ENCODE assay signal across 9 cellular contexts in the genomic region with DNA sequence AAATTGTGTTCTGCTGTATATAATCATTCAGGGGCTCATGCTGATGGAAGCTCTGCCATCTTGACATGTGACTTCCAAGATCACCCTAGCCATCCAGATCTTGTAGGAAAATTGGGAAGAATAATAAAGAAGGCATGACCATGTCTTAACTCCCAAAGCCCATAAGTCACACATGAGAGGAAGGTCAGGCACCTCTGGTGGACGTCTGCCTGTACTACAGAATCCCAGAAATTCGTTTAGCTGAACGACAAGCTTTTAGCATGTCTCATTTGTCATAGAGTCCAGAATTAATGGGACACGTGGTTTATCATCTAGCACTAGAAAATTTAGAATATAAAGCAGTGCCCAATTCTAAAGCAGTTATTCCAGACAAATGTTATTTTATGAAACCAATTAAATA.
A peak's percentile ranks its signal among the peaks of the same experiment; 100 is the strongest.
DNase-seq lines count a peak whose midpoint lies in the region; ATAC-seq, FAIRE-seq and TF ChIP-seq lines count a peak whose summit lies in the region.
"Had no signal": no experiment of that assay in that cellular context is flagged by ENCODE, and none has a peak within 500 bp of the region (broad histone marks: within the 10 kb centered on the region; RNA-seq: fewer than 3 reads in every experiment).

No MANE protein-coding gene starts in this region.

- no peaks in the 10 kb centered on the region for H3K36me3 Mint-ChIP-seq in astrocyte (ENCODE audit: low read depth, unreplicated experiment)

- H2AFZ ChIP-seq in astrocyte (ENCODE audit: low read depth, low read length): no peak overlapping the region
- H2AFZ ChIP-seq in trophoblast cell (ENCODE audit: insufficient read depth, low read length, poor library complexity): no peak overlapping the region

- H3K79me2 ChIP-seq in astrocyte (ENCODE audit: insufficient read depth, low read length) (no peaks in the 10 kb centered on the region), trophoblast cell (ENCODE audit: control insufficient read depth, insufficient read depth, low read length, poor library complexity) (no peaks in the 10 kb centered on the region)

- H3K4me3 Mint-ChIP-seq in astrocyte (ENCODE audit: unreplicated experiment): no peak overlapping the region

- H3K9me3 ChIP-seq in astrocyte (ENCODE audit: insufficient read depth, low read depth, low read length) (no peaks in the 10 kb centered on the region), trophoblast cell (ENCODE audit: insufficient read depth, low read depth, low read length) (no peaks in the 10 kb centered on the region), heart left ventricle (no peaks in the 10 kb centered on the region)
- H3K9me3 ChIP-seq: A549 had no signal

- TF ChIP-seq CTCF in astrocyte (IDR thresholded peaks at IDR 0.05; ENCODE audit: insufficient read depth, low read depth, low read length) (peak; percentile 38), heart left ventricle (IDR thresholded peaks at IDR 0.05) (peak in 2 of 12 donors; percentile 10 to 13)

- ATAC-seq in HG03354 (IDR thresholded peaks at IDR 0.05; ENCODE audit: poor library complexity, severe bottlenecking, unreplicated experiment) (peak; percentile 90), heart left ventricle (no peak), GM21737 (IDR thresholded peaks at IDR 0.05; ENCODE audit: unreplicated experiment) (no peak)

- no peak overlapping the region for H3K4me2 ChIP-seq in astrocyte (ENCODE audit: low read length)
- no peak overlapping the region for H3K4me2 ChIP-seq in trophoblast cell (ENCODE audit: low read length)
- H3K4me2 ChIP-seq: A549 had no signal

- H3K4me1 ChIP-seq in astrocyte (ENCODE audit: insufficient read depth, low read length) (no peaks in the 10 kb centered on the region), trophoblast cell (ENCODE audit: control insufficient read depth in 1 of 2, insufficient read depth in 2 of 2, low read length in 2 of 2) (no peaks in the 10 kb centered on the region), heart left ventricle (no peaks in the 10 kb centered on the region)
- H3K4me1 ChIP-seq: A549 had no signal

- H3K27me3 Mint-ChIP-seq in astrocyte (ENCODE audit: low read depth, unreplicated experiment): no peaks in the 10 kb centered on the region

- H2AK5ac ChIP-seq in trophoblast cell (ENCODE audit: low read length): no peak overlapping the region

- no peak overlapping the region for H3K27ac Mint-ChIP-seq in astrocyte (ENCODE audit: unreplicated experiment)

- no peak overlapping the region for H3K23ac ChIP-seq in trophoblast cell (ENCODE audit: low read length)

- no peak overlapping the region for H2BK120ac ChIP-seq in trophoblast cell (ENCODE audit: insufficient read depth, low read length, poor library complexity)

- peak; percentile 49 for DNase-seq in DMS53 (lab: John Stamatoyannopoulos, UW)
- no peak for DNase-seq in DMS53 treated with DMSO at 0.1 percent for 48 hours (lab: John Stamatoyannopoulos, UW; ENCODE audit: unreplicated experiment)
- DNase-seq in astrocyte (ENCODE audit: low read depth): no peak
- DNase-seq in trophoblast cell: peak; percentile 28 to 42
- no peak for DNase-seq in NCI-H774 (lab: John Stamatoyannopoulos, UW)
- DNase-seq in heart left ventricle: no peak

- no peak overlapping the region for H4K8ac ChIP-seq in trophoblast cell (ENCODE audit: low read depth, low read length)

- no peaks in the 10 kb centered on the region for H4K20me1 ChIP-seq in astrocyte (ENCODE audit: insufficient read depth, low read length)

- H3K4me3 ChIP-seq in astrocyte (ENCODE audit: insufficient read depth, low read depth, low read length) (no peak overlapping the region), trophoblast cell (ENCODE audit: low read depth, low read length) (no peak overlapping the region), heart left ventricle (no peak overlapping the region)
- H3K4me3 ChIP-seq: A549 had no signal

- no peaks in the 10 kb centered on the region for H3K79me1 ChIP-seq in trophoblast cell (ENCODE audit: low read length)

- no peak overlapping the region for H2BK5ac ChIP-seq in trophoblast cell (ENCODE audit: low read depth, low read length, poor library complexity)

- no peak overlapping the region for H3K27ac ChIP-seq in astrocyte (ENCODE audit: low read depth, low read length)
- no peak overlapping the region for H3K27ac ChIP-seq in trophoblast cell (ENCODE audit: low read depth, low read length)
- no peak overlapping the region for H3K27ac ChIP-seq in heart left ventricle
- H3K27ac ChIP-seq: A549 had no signal

- TF ChIP-seq POLR2A in heart left ventricle (IDR thresholded peaks at IDR 0.05): no peak

- no peak overlapping the region for H3K14ac ChIP-seq in trophoblast cell (ENCODE audit: low read length)

- no peak for FAIRE-seq in astrocyte (lab: Jason Lieb, UNC)
- FAIRE-seq: A549 had no signal

- no peak overlapping the region for H2BK12ac ChIP-seq in trophoblast cell (ENCODE audit: low read length)

- no peak overlapping the region for H4K91ac ChIP-seq in trophoblast cell (ENCODE audit: low read depth, low read length)

- no peak overlapping the region for H4K12ac ChIP-seq in trophoblast cell (ENCODE audit: low read depth, low read length)

- H3K4me1 Mint-ChIP-seq in astrocyte (ENCODE audit: low read depth, unreplicated experiment): no peaks in the 10 kb centered on the region

- H3K27me3 ChIP-seq in astrocyte (ENCODE audit: insufficient read depth, low read length) (no peaks in the 10 kb centered on the region), trophoblast cell (ENCODE audit: insufficient read depth, low read length) (no peaks in the 10 kb centered on the region), heart left ventricle (peaks cover 0 to 8% (median 0%) of the 10 kb centered on the region in 9 donors)

- no CpG with 5 or more reads among the region's 4 CpGs for WGBS in trophoblast cell (ENCODE audit: extremely low coverage, insufficient coverage, insufficient read length)
- WGBS in heart left ventricle, 4 donors: 10 to 39% (median 20%) methylated on average over 4 of the region's 4 CpGs

- intact Hi-C loops in heart left ventricle (cut with DNase I): no loop called here

- no peaks in the 10 kb centered on the region for H3K9me3 Mint-ChIP-seq in astrocyte (ENCODE audit: unreplicated experiment)

- no peak overlapping the region for H3K9ac ChIP-seq in astrocyte (ENCODE audit: low read length)
- no peak overlapping the region for H3K9ac ChIP-seq in trophoblast cell (ENCODE audit: low read length)

- H3K36me3 ChIP-seq in astrocyte (ENCODE audit: insufficient read depth, low read length) (no peaks in the 10 kb centered on the region), trophoblast cell (ENCODE audit: control insufficient read depth in 1 of 2, insufficient read depth in 2 of 2, low read length in 2 of 2) (no peaks in the 10 kb centered on the region), heart left ventricle (no peaks in the 10 kb centered on the region)

- no peak overlapping the region for H3K4ac ChIP-seq in trophoblast cell (ENCODE audit: low read depth, low read length)

- no peak overlapping the region for H3K18ac ChIP-seq in trophoblast cell (ENCODE audit: low read length)

Comparison
In these comparisons a context has a peak if more than half of its experiments do, and no peak if none do; other contexts are left out.
1. DNase-seq: peak in DMS53 (single experiment) and trophoblast cell (2 of 2); none in DMS53 treated with DMSO at 0.1 percent for 48 hours (single experiment), astrocyte (single experiment), NCI-H774 (single experiment) and heart left ventricle (0 of 5).